1 cellular context compared by ENCODE assay signal in the genomic region with DNA sequence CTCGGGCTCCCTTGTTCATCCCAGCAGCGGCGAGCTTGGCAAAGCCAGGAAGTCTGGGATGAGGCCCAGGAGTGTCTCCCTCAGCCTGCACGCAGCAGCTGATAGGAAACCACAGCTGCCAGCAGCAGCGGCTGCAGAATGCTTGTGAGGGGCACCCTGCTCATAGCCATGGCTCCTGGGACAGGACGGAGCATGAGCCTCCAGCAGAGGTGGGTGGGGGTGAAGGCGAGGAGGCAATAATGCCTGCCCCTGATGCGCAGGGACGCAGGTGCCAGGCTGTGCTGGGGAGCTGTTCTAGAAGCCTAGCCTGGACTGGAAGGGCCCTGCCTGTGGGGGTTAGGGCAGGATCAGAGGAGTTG.
TF ChIP-seq lines count a peak whose summit lies in the region.

No MANE protein-coding gene starts in this region.

TF ChIP-seq in H1, 55 proteins besides CTCF, POLR2A, EP300 and RAD21 (continued from another document):
- TF ChIP-seq, protein P1, sequence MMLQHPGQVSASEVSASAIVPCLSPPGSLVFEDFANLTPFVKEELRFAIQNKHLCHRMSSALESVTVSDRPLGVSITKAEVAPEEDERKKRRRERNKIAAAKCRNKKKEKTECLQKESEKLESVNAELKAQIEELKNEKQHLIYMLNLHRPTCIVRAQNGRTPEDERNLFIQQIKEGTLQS (IDR thresholded peaks at IDR 0.05; ENCODE audit: insufficient read depth, low read depth, low read length): no peak
- TF ChIP-seq CTBP2 (IDR thresholded peaks at IDR 0.05; ENCODE audit: borderline replicate concordance, insufficient read depth, insufficient read length, low read length) (no peak), CBX8 (IDR thresholded peaks at IDR 0.05; ENCODE audit: borderline replicate concordance, low read depth, low read length) (no peak)
TF ChIP-seq in H1: peak in this region for 0.
